Comparison of ENCODE assay signal across 13 cellular contexts in the genomic region with DNA sequence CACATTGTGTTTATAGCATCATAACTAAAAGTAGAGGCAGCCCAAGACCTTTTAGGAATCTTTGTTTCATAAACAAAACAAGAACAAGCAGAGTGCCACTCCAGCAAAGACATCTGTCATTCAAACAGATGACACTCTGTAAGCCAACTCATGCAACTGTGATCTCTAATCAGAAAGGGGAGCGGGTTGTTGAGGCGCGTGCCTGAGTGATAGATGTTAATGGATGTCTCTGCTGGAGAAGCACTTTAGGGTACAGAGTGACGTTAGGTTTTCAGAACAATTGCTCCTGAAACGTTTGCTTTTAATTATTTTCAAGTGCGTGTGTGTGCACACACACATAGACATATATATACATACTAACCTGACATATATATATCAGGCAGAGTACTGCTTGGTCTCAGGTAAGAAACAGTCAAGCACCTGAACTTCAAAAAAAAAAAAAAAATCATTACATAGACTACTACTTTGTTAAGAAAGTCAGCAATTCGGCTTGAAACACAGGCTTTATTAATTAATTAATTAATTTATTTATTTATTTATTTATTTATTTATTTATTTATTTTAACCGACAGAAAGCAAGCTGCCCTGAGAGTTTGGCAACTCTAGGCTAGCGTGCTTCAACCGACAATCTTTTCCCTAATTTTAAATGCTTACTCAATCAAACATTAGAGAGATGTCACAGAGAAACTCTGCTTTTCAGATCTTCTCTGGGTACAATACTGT.
"Had no signal": no experiment of that assay in that cellular context is flagged by ENCODE, and none has a peak within 500 bp of the region (broad histone marks: within the 10 kb centered on the region; RNA-seq: fewer than 3 reads in every experiment).

No MANE protein-coding gene starts in this region.

- H3K27me3 ChIP-seq: right lobe of liver had no signal

- H3K4me3 Mint-ChIP-seq: activated CD4-positive, alpha-beta memory T cell treated with anti-CD3 and anti-CD28 coated beads for 36 hours; activated T-cell treated with anti-CD3 and anti-CD28 coated beads, Interleukin-2, amount 50 U/mL, for 4 hours; stimulated activated naive CD8-positive, alpha-beta T cell treated with anti-CD3 and anti-CD28 coated beads, Interleukin-15, Interleukin-2, amounts not matched to agents 100 ng/mL and 50 ng/mL, for 24 hours had no signal

- FAIRE-seq: endometrium had no signal

- H3K4me3 ChIP-seq: lower lobe of right lung, psoas muscle, right lobe of liver had no signal

- H3K27ac Mint-ChIP-seq: activated CD4-positive, alpha-beta memory T cell treated with anti-CD3 and anti-CD28 coated beads for 36 hours; nephron progenitor cell; stimulated activated naive CD8-positive, alpha-beta T cell treated with anti-CD3 and anti-CD28 coated beads, Interleukin-15, Interleukin-2, amounts not matched to agents 100 ng/mL and 50 ng/mL, for 24 hours; type B pancreatic cell had no signal

- DNase-seq: activated CD4-positive, alpha-beta memory T cell treated with anti-CD3 and anti-CD28 coated beads for 36 hours; activated CD4-positive, CD25-positive, alpha-beta regulatory T cell treated with anti-CD3 and anti-CD28 coated beads, Interleukin-2, amount 50 U/mL, for 72 hours; activated effector memory CD4-positive, alpha-beta T cell treated with Interleukin-2 at 50 U/mL for 16 hours; activated naive CD4-positive, alpha-beta T cell treated with anti-CD3 and anti-CD28 coated beads, Interleukin-2, amount 50 U/mL, for 16 hours; activated T-cell treated with anti-CD3 and anti-CD28 coated beads, Interleukin-2, amount 50 U/mL, for 4 hours; left colon; lower lobe of right lung; nephron progenitor cell; psoas muscle; right lobe of liver had no signal

- H3K4me1 ChIP-seq: lower lobe of right lung, psoas muscle, right lobe of liver had no signal

- H3K9me3 Mint-ChIP-seq: activated CD4-positive, alpha-beta memory T cell treated with anti-CD3 and anti-CD28 coated beads for 36 hours; activated T-cell treated with anti-CD3 and anti-CD28 coated beads, Interleukin-2, amount 50 U/mL, for 4 hours; nephron progenitor cell; stimulated activated naive CD8-positive, alpha-beta T cell treated with anti-CD3 and anti-CD28 coated beads, Interleukin-15, Interleukin-2, amounts not matched to agents 100 ng/mL and 50 ng/mL, for 24 hours; type B pancreatic cell had no signal

- H3K27ac ChIP-seq: lower lobe of right lung, psoas muscle, right lobe of liver had no signal

- H3K36me3 ChIP-seq: lower lobe of right lung, right lobe of liver had no signal

- H3K36me3 Mint-ChIP-seq: activated CD4-positive, alpha-beta memory T cell treated with anti-CD3 and anti-CD28 coated beads for 36 hours; type B pancreatic cell had no signal

- H3K9me3 ChIP-seq: lower lobe of right lung, psoas muscle, right lobe of liver had no signal

- ATAC-seq: activated T-cell treated with anti-CD3 and anti-CD28 coated beads, Interleukin-2, amount 50 U/mL, for 4 hours; left colon; lower lobe of right lung; psoas muscle; right lobe of liver had no signal

- H3K27me3 Mint-ChIP-seq: activated CD4-positive, alpha-beta memory T cell treated with anti-CD3 and anti-CD28 coated beads for 36 hours had no signal
